ENCODE assay signal across 23 cellular contexts in genomic region chr1:89637496-89637895, GRCh38. TPM values are rescaled to one million over a fixed set of nuclear protein-coding genes. Genes with fewer than 3 reads are reported as not detected.
DNase-seq lines count a peak whose midpoint lies in the region; ATAC-seq and TF ChIP-seq lines count a peak whose summit lies in the region.
"Had no signal": no experiment of that assay in that cellular context is flagged by ENCODE, and none has a peak within 500 bp of the region (broad histone marks: within the 10 kb centered on the region; RNA-seq: fewer than 3 reads in every experiment).

No MANE protein-coding gene starts in this region.

- H3F3A ChIP-seq in Loucy (ENCODE audit: low read depth): no peaks in the 10 kb centered on the region

- H3K36me3 Mint-ChIP-seq in activated naive CD4-positive, alpha-beta T cell treated with anti-CD3 and anti-CD28 coated beads, Interleukin-2, amount 50 U/mL, for 72 hours: peaks cover 14 to 38% of the 10 kb centered on the region in 2 donors
- peaks cover 47% of the 10 kb centered on the region for H3K36me3 Mint-ChIP-seq in activated naive CD4-positive, alpha-beta T cell treated with anti-CD3 and anti-CD28 coated beads, Interleukin-2, amount 10 ng/mL, durations not matched to agents 7 days and 5 days

- no peaks in the 10 kb centered on the region for H3K9me3 Mint-ChIP-seq in activated naive CD4-positive, alpha-beta T cell treated with anti-CD3 and anti-CD28 coated beads, Interleukin-2, amount 50 U/mL, for 72 hours
- no peaks in the 10 kb centered on the region for H3K9me3 Mint-ChIP-seq in activated naive CD4-positive, alpha-beta T cell treated with anti-CD3 and anti-CD28 coated beads, Interleukin-2, amount 10 ng/mL, durations not matched to agents 7 days and 5 days
- H3K9me3 Mint-ChIP-seq: H9, nephron progenitor cell had no signal

- H3K4me2 ChIP-seq in Loucy (ENCODE audit: low read depth, low read length, poor library complexity, severe bottlenecking): peak overlapping the region; percentile 84
- H3K4me2 ChIP-seq: KMS-11 had no signal

- peaks cover 91% of the 10 kb centered on the region for H3K79me2 ChIP-seq in Loucy (ENCODE audit: insufficient read depth, low read length)

- peaks cover 39% of the 10 kb centered on the region for H4K20me1 ChIP-seq in Loucy (ENCODE audit: insufficient read depth, low read length, poor library complexity, severe bottlenecking)

- H3K36me3 ChIP-seq in Loucy (ENCODE audit: insufficient read depth, low read length) (no peaks in the 10 kb centered on the region), adipocyte (ENCODE audit: control insufficient read depth, insufficient read depth, low read length, severe bottlenecking) (no peaks in the 10 kb centered on the region), gastrocnemius medialis (no peaks in the 10 kb centered on the region)
- H3K36me3 ChIP-seq: suprapubic skin had no signal

- H3K9me2 ChIP-seq in Loucy (replicated peaks; ENCODE audit: low read depth, low read length): no peaks in the 10 kb centered on the region

- H3K27ac Mint-ChIP-seq in activated naive CD4-positive, alpha-beta T cell treated with anti-CD3 and anti-CD28 coated beads, Interleukin-2, amount 50 U/mL, for 72 hours: peak overlapping the region; percentile 37 to 91
- H3K27ac Mint-ChIP-seq in activated naive CD4-positive, alpha-beta T cell treated with anti-CD3 and anti-CD28 coated beads, Interleukin-2, amount 10 ng/mL, durations not matched to agents 7 days and 5 days: no peak overlapping the region
- H3K27ac Mint-ChIP-seq: H9, nephron progenitor cell, progenitor cell of endocrine pancreas had no signal

- H3K4me1 Mint-ChIP-seq in activated naive CD4-positive, alpha-beta T cell treated with anti-CD3 and anti-CD28 coated beads, Interleukin-2, amount 10 ng/mL, durations not matched to agents 7 days and 5 days: peaks cover 65% of the 10 kb centered on the region

- ATAC-seq in activated naive CD4-positive, alpha-beta T cell treated with anti-CD3 and anti-CD28 coated beads, Interleukin-2, amount 50 U/mL, for 72 hours: no peak
- ATAC-seq in gastrocnemius medialis: no peak
- no peak for ATAC-seq in HG03571 (IDR thresholded peaks at IDR 0.05; ENCODE audit: unreplicated experiment)

- H3K27me3 ChIP-seq in Loucy (ENCODE audit: insufficient read depth, low read length, poor library complexity, severe bottlenecking) (no peaks in the 10 kb centered on the region), adipocyte (replicated peaks; ENCODE audit: control insufficient read depth, insufficient read depth, low read length) (no peaks in the 10 kb centered on the region), gastrocnemius medialis (no peaks in the 10 kb centered on the region)
- H3K27me3 ChIP-seq: suprapubic skin had no signal

- DNase-seq in activated naive CD4-positive, alpha-beta T cell treated with anti-CD3 and anti-CD28 coated beads, Interleukin-2, amount 50 U/mL, for 72 hours (ENCODE audit: low spot score in 2 of 2): no peak
- no peak for DNase-seq in activated naive CD4-positive, alpha-beta T cell treated with anti-CD3 and anti-CD28 coated beads, Interleukin-2, amount 10 ng/mL, durations not matched to agents 7 days and 5 days
- DNase-seq in adipocyte (ENCODE audit: low read depth): peak; percentile 16
- DNase-seq in gastrocnemius medialis: no peak
- DNase-seq in foreskin melanocyte: no peak
- DNase-seq in CD1c-positive myeloid dendritic cell (ENCODE audit: extremely low spot score): no peak
- DNase-seq: activated CD8-positive, alpha-beta memory T cell treated with anti-CD3 and anti-CD28 coated beads, Interleukin-2, amount 50 U/mL, for 48 hours; amniotic stem cell; central memory CD4-positive, alpha-beta T cell; effector memory CD4-positive, alpha-beta T cell; H9; mesendoderm; NCI-H2171; NCI-H69; nephron progenitor cell; OCI-M1; SIG-M5; stimulated activated CD4-positive, alpha-beta T cell treated with anti-CD3 and anti-CD28 coated beads, Interleukin-4, amount 100 ng/mL, for 1 hour had no signal

- H3K9ac ChIP-seq in Loucy (ENCODE audit: low read depth, low read length, poor library complexity, severe bottlenecking) (peak overlapping the region; percentile 28), adipocyte (ENCODE audit: low read length) (no peak overlapping the region)
- H3K9ac ChIP-seq: KMS-11 had no signal

- H2AFZ ChIP-seq in Loucy (ENCODE audit: low read length): no peak overlapping the region

- TF ChIP-seq CTCF in Loucy (conservative IDR thresholded peaks at IDR 0.05; ENCODE audit: low read length): no peak
- no peak for TF ChIP-seq CTCF in gastrocnemius medialis (IDR thresholded peaks at IDR 0.05 in 4 of 5, conservative IDR thresholded peaks at IDR 0.05 in 1 of 5)

- in situ Hi-C loops in gastrocnemius medialis (cut with MboI; ENCODE audit: low sequenced_read_pairs in 4 of 4): loop anchor here in 3 of 4 donors (10.0 to 25.0 kb wide), 2 partner anchors 125 to 127 kb away; no protein-coding TSS in a partner anchor

- H3K27me3 Mint-ChIP-seq in activated naive CD4-positive, alpha-beta T cell treated with anti-CD3 and anti-CD28 coated beads, Interleukin-2, amount 10 ng/mL, durations not matched to agents 7 days and 5 days: peaks cover 2% of the 10 kb centered on the region

- H3K4me3 Mint-ChIP-seq in activated naive CD4-positive, alpha-beta T cell treated with anti-CD3 and anti-CD28 coated beads, Interleukin-2, amount 10 ng/mL, durations not matched to agents 7 days and 5 days: no peak overlapping the region
- H3K4me3 Mint-ChIP-seq: H9, nephron progenitor cell had no signal

- H3K27ac ChIP-seq in gastrocnemius medialis: peak overlapping the region in 3 of 4 donors; percentile 16 to 81 (median 20)
- H3K27ac ChIP-seq: KMS-11, suprapubic skin had no signal

- H3K9me3 ChIP-seq in Loucy (ENCODE audit: insufficient read depth, low read depth, low read length) (no peaks in the 10 kb centered on the region), adipocyte (ENCODE audit: control insufficient read depth, low read length) (no peaks in the 10 kb centered on the region), gastrocnemius medialis (no peaks in the 10 kb centered on the region)
- H3K9me3 ChIP-seq: suprapubic skin had no signal

- intact Hi-C loops in gastrocnemius medialis (cut with DNase I; ENCODE audit: low total_unique reads): no loop called here

- CTCF ChIA-PET in activated naive CD4-positive, alpha-beta T cell treated with anti-CD3 and anti-CD28 coated beads, Interleukin-2, amount 10 ng/mL, durations not matched to agents 7 days and 5 days (lab: Charles Lee): interaction anchor here (0.9 to 2.8 kb wide), 2 partner anchors 126 to 144 kb away, joined by 3 to 15 read pairs; no protein-coding TSS in a partner anchor

- H3K4me1 ChIP-seq in Loucy (ENCODE audit: insufficient read depth, low read length, poor library complexity, severe bottlenecking) (peaks cover 60% of the 10 kb centered on the region), adipocyte (ENCODE audit: control insufficient read depth, insufficient read depth, low read length) (peaks cover 18% of the 10 kb centered on the region), gastrocnemius medialis (no peaks in the 10 kb centered on the region)

- H3K4me3 ChIP-seq in Loucy (ENCODE audit: low read length, poor library complexity, severe bottlenecking) (peak overlapping the region; percentile 87), adipocyte (ENCODE audit: low read length) (no peak overlapping the region), gastrocnemius medialis (no peak overlapping the region)
- H3K4me3 ChIP-seq: suprapubic skin had no signal

- no peak for TF ChIP-seq POLR2A in gastrocnemius medialis (IDR thresholded peaks at IDR 0.05)

RNA-seq across cellular contexts. Expression of gene LRRC8C, which starts 4.6 kb away (rescaled TPM):
- 10 to 100 TPM; 27.0 to 31.7 TPM for total RNA-seq in activated naive CD4-positive, alpha-beta T cell treated with anti-CD3 and anti-CD28 coated beads, Interleukin-2, amount 50 U/mL, for 72 hours
- 1 to 10 TPM; 2.9 to 5.8 (median 4.1) TPM for total RNA-seq in gastrocnemius medialis

Comparison
In these comparisons a context has a peak if more than half of its experiments do, and no peak if none do; other contexts are left out.
1. RNA of gene LRRC8C, which starts 4.6 kb away (total RNA-seq): 27.0 to 31.7 TPM in activated naive CD4-positive, alpha-beta T cell treated with anti-CD3 and anti-CD28 coated beads, Interleukin-2, amount 50 U/mL, for 72 hours; 2.9 to 5.8 TPM in gastrocnemius medialis; every median in the first group is over 4 times any median in the second.